ENCODE assay signal across 8 cellular contexts in genomic region chrX:130086414-130087207, GRCh38. TPM values are rescaled to one million over a fixed set of nuclear protein-coding genes. Genes with fewer than 3 reads are reported as not detected.
DNase-seq lines count a peak whose midpoint lies in the region; ATAC-seq, FAIRE-seq and TF ChIP-seq lines count a peak whose summit lies in the region.

No MANE protein-coding gene starts in this region.

- H2AFZ ChIP-seq in K562 (ENCODE audit: low read depth, low read length) (no peak overlapping the region), smooth muscle cell (ENCODE audit: low read depth) (no peak overlapping the region)

- H3K9me3 ChIP-seq in K562 (replicated peaks; ENCODE audit: control insufficient read depth, insufficient read depth, low read depth, low read length) = no peaks in the 10 kb centered on the region
- H3K9me3 ChIP-seq in smooth muscle cell (replicated peaks; ENCODE audit: low read depth) = no peaks in the 10 kb centered on the region

- CTCF ChIA-PET in K562 (lab: Yijun Ruan, JAX; ENCODE audit: low intra/inter-chr PET ratio) = no interaction called here

- intact Hi-C loops in K562 (cut with micrococcal nuclease) = loop anchor here (5.0 kb wide), 1 partner anchor 181 kb away; the partner anchor contains the start of gene ZNF280C

- TF ChIP-seq CTCF in K562 (IDR thresholded peaks at IDR 0.05 in 2 of 3, conservative IDR thresholded peaks at IDR 0.05 in 1 of 3; ENCODE audit: insufficient read depth in 2 of 3, low read depth in 1 of 3, low read length in 3 of 3) (no peak), smooth muscle cell (IDR thresholded peaks at IDR 0.05; ENCODE audit: borderline replicate concordance, insufficient read depth, poor library complexity, severe bottlenecking) (no peak)

- no peak overlapping the region for H3K4me3 ChIP-seq in K562
- no peak overlapping the region for H3K4me3 ChIP-seq in smooth muscle cell

- DNase-seq in T follicular helper cell (ENCODE audit: low read depth) = peak; percentile 54
- DNase-seq in K562 (ENCODE audit: extremely low read depth in 1 of 4, low spot score in 3 of 4) = peak in 1 of 4 experiments; percentile 15
- DNase-seq in stimulated activated CD8-positive, alpha-beta memory T cell treated with anti-CD3 and anti-CD28 coated beads, Interleukin-7, amount 100 ng/mL, for 4 hours (ENCODE audit: low read depth in 2 of 2) = peak; percentile 36 to 58
- DNase-seq in HCEC 1CT = no peak
- DNase-seq in smooth muscle cell (lab: John Stamatoyannopoulos, UW; ENCODE audit: unreplicated experiment) = no peak
- DNase-seq in occipital lobe (lab: John Stamatoyannopoulos, UW) = no peak

- H3K36me3 ChIP-seq in K562 (ENCODE audit: control insufficient read depth, insufficient read depth, low read length) (peaks cover 36% of the 10 kb centered on the region; the same call in 2 of the 3 replicates), smooth muscle cell (ENCODE audit: low read depth) (no peaks in the 10 kb centered on the region)

- H3K27ac ChIP-seq in K562 (ENCODE audit: extremely low read depth, low read depth, low read length) (peak overlapping the region; percentile 38; the same call in 1 of the 3 replicates), smooth muscle cell (ENCODE audit: low read depth) (no peak overlapping the region)

- no peak for TF ChIP-seq RAD21 in K562 (CRISPR knock-in tag; conservative IDR thresholded peaks at IDR 0.05 in 1 of 2, IDR thresholded peaks at IDR 0.05 in 1 of 2)

- no TSS peak for BruUV-seq in K562 (replicated peaks; lab: Mats Ljungman, UMichigan)

- H3K4me1 ChIP-seq in K562 (replicated peaks in 1 of 2; ENCODE audit: control insufficient read depth in 2 of 2, insufficient read depth in 2 of 2, low read length in 2 of 2) (peaks cover 61 to 65% of the 10 kb centered on the region in 2 experiments), smooth muscle cell (ENCODE audit: low read depth) (no peaks in the 10 kb centered on the region)

- no peak for TF ChIP-seq EP300 in K562 (IDR thresholded peaks at IDR 0.05; ENCODE audit: low read length)

- H3K4me2 ChIP-seq in K562 (ENCODE audit: insufficient read depth, low read length) (no peak overlapping the region), smooth muscle cell (no peak overlapping the region)

- peak overlapping the region in 1 of 2 experiments; percentile 68; a peak in 2 of 4 replicates for H3K9ac ChIP-seq in K562 (ENCODE audit: insufficient read depth in 1 of 2, low read depth in 2 of 2, low read length in 2 of 2)
- no peak overlapping the region for H3K9ac ChIP-seq in smooth muscle cell (ENCODE audit: low read depth)

- ATAC-seq in GM18907 (IDR thresholded peaks at IDR 0.05; ENCODE audit: unreplicated experiment) (peak; percentile 45), HG03064 (IDR thresholded peaks at IDR 0.05; ENCODE audit: low read depth, unreplicated experiment) (peak; percentile 40), K562 (no peak)

- no peaks in the 10 kb centered on the region for H3F3A ChIP-seq in smooth muscle cell (ENCODE audit: low read depth)

- no peaks in the 10 kb centered on the region for H3K27me3 ChIP-seq in K562 (ENCODE audit: control insufficient read depth in 2 of 2, insufficient read depth in 2 of 2, low read length in 2 of 2)
- no peaks in the 10 kb centered on the region for H3K27me3 ChIP-seq in smooth muscle cell (ENCODE audit: low read depth)

- WGBS in K562 (ENCODE audit: insufficient coverage, low coverage, missing lambda C conversion rate) = 75% methylated on average over 9 of the region's 13 CpGs
- WGBS in smooth muscle cell (ENCODE audit: low lambda C conversion rate) = 83% methylated on average over 13 of the region's 13 CpGs

- FAIRE-seq in K562 (lab: Jason Lieb, UNC) = no peak

- peaks cover 7% of the 10 kb centered on the region for H3K9me1 ChIP-seq in K562 (ENCODE audit: control insufficient read depth, insufficient read depth, low read length)

- peaks cover 89% of the 10 kb centered on the region for H3K79me2 ChIP-seq in K562 (ENCODE audit: control insufficient read depth, insufficient read depth, low read length)
- no peaks in the 10 kb centered on the region for H3K79me2 ChIP-seq in smooth muscle cell (ENCODE audit: low read depth)

- TF ChIP-seq POLR2A in K562 (conservative IDR thresholded peaks at IDR 0.05) = no peak

- in situ Hi-C loops in K562 (cut with MboI) = no loop called here

- peaks cover 7% of the 10 kb centered on the region; the same call in 1 of the 2 replicates for H4K20me1 ChIP-seq in K562 (replicated peaks; ENCODE audit: control insufficient read depth, insufficient read depth, low read length)
- peaks cover 49% of the 10 kb centered on the region for H4K20me1 ChIP-seq in smooth muscle cell (ENCODE audit: low read depth)

- POLR2A ChIA-PET in K562 (lab: Yijun Ruan, JAX) = interaction anchor here (1.1 to 1.5 kb wide), 3 partner anchors 12 to 36 kb away, joined by 3 read pairs; no protein-coding TSS in a partner anchor

TF ChIP-seq in K562, 482 proteins besides CTCF, POLR2A, EP300 and RAD21 (continues in another document):
- TF ChIP-seq FOXP4 (CRISPR knock-in tag; IDR thresholded peaks at IDR 0.05; ENCODE audit: borderline replicate concordance) (no peak), YY1 (IDR thresholded peaks at IDR 0.05; ENCODE audit: borderline replicate concordance in 1 of 3, control insufficient read depth in 1 of 3, extremely low read depth in 1 of 3, insufficient read depth in 3 of 3, insufficient read length in 1 of 3, insufficient replicate concordance in 2 of 3, low read depth in 1 of 3, low read length in 2 of 3) (peak in 1 of 3 experiments; percentile 25), ARID4B (CRISPR knock-in tag; IDR thresholded peaks at IDR 0.05) (no peak), ZNF263 (CRISPR knock-in tag; IDR thresholded peaks at IDR 0.05; ENCODE audit: borderline replicate concordance) (peak; percentile 59; the same call in 1 of the 2 replicates), RBM25 (IDR thresholded peaks at IDR 0.05; ENCODE audit: low read depth, low read length, severe bottlenecking) (no peak)

RNA-seq across cellular contexts. Expression of gene ELF4, which starts 23.7 kb away (rescaled TPM):
- 17.7 and 35.6 TPM in 2 replicates for total RNA-seq in K562 (2011; cell fraction: chromatin; rRNA removed; ENCODE audit: low replicate concordance)
- 19.2 and 22.7 TPM in 2 replicates for total RNA-seq in K562 (2011; cell fraction: nucleolus; rRNA removed)
- 24.8 and 30.9 TPM in 2 replicates for total RNA-seq in K562 (2011; cell fraction: nucleoplasm; rRNA removed)
- total RNA-seq in K562 (2014; rRNA removed) (28.6 and 41.1 TPM in 2 replicates), K562 (2014; rRNA removed; fragmentation: Illumina TruSeq; extraction: Trizol) (17.6 and 18.3 TPM in 2 replicates), K562 (2015; rRNA removed; fragmentation: Illumina TruSeq; extraction: Trizol) (24.8 and 26.3 TPM in 2 replicates), K562 (2021) (43.9 and 47.7 TPM in 2 replicates), smooth muscle cell (12.0 and 12.1 TPM in 2 replicates), occipital lobe (0.31 TPM)
- polyA plus RNA-seq in K562 (2011; rRNA removed) (29.2 and 33.4 TPM in 2 replicates), K562 (2014; fragmentation: Illumina TruSeq; extraction: Trizol) (50.7 and 55.8 TPM in 2 replicates), K562 (2014; fragmentation: Nextera tagmentation; extraction: Ambion mirVana) (1 to 10 TPM; 5.9 to 7.3 TPM), K562 (2014; rRNA removed) (25.2 and 28.4 TPM in 2 replicates), smooth muscle cell (12.6 and 16.3 TPM in 2 replicates)
- polyA plus RNA-seq in K562 (2011; cell fraction: cytosol; rRNA removed) = 39.7 and 49.3 TPM in 2 replicates
- 24.3 and 33.0 TPM in 2 replicates for polyA plus RNA-seq in K562 (2011; cell fraction: nucleus; rRNA removed)
- polyA plus RNA-seq in K562 (2012) = 38.6 and 52.6 TPM in 2 replicates
- 35.0 and 38.5 TPM in 2 replicates for polyA minus RNA-seq in K562 (2011; rRNA and poly(A)+ RNA removed)
- polyA minus RNA-seq in K562 (2011; cell fraction: cytosol; rRNA and poly(A)+ RNA removed) = 38.8 and 40.9 TPM in 2 replicates
- polyA minus RNA-seq in K562 (2011; cell fraction: nucleus; rRNA and poly(A)+ RNA removed) = 8.9 and 10.8 TPM in 2 replicates

Comparison
In these comparisons a context has a peak if more than half of its experiments do, and no peak if none do; other contexts are left out.
1. DNase-seq: peak in T follicular helper cell (single experiment) and stimulated activated CD8-positive, alpha-beta memory T cell treated with anti-CD3 and anti-CD28 coated beads, Interleukin-7, amount 100 ng/mL, for 4 hours (2 of 2); none in HCEC 1CT (single experiment), smooth muscle cell (single experiment) and occipital lobe (single experiment).